8 cellular contexts compared by ENCODE assay signal in the genomic region with DNA sequence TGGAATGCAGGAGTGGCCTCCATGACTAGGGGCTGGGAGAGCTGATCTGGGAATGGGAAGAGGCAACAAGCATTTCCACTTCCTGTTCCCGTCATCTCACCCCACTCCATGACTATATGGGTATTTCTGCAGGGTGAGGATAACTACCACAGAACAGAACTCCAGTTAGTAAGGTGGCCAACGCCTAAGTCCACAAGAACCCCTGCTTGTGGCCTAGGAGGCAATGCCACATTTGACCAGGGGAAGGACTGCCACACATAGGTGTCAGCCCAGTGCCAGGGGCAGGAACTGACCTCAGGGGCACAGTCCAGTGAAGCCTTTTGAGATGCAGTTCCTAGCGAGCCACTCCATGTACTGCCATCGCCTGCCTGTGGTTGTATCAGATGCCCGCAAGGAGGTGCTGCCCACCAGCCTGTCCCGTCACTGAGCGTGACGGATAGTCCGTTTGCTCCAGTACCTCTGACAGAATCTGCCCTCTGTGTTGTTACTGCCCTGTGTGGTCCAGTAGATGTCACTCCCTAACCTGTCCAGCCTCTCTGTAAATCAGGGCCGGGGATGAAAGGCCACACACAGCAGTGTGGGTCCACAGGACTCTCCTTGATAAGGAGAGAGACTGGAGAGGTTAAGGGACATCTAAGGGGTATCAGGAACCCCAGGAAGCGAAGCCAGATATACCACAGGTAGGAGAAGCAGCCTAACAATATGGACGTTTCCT. TPM values are rescaled to one million over a fixed set of nuclear protein-coding genes. Genes with fewer than 3 reads are reported as not detected.
A peak's percentile ranks its signal among the peaks of the same experiment; 100 is the strongest.
DNase-seq lines count a peak whose midpoint lies in the region; ATAC-seq and TF ChIP-seq lines count a peak whose summit lies in the region.

No MANE protein-coding gene starts in this region.

- peaks cover 8 to 30% (median 10%) of the 10 kb centered on the region in 3 donors for H3K4me1 ChIP-seq in esophagus squamous epithelium

- H3K27me3 ChIP-seq in esophagus squamous epithelium, result no peaks in the 10 kb centered on the region

- DNase-seq in AG04449 (ENCODE audit: low read depth, low spot score) (no peak), NCI-H2227 treated with DMSO at 0.1 percent for 48 hours (lab: John Stamatoyannopoulos, UW) (peak; percentile 7), esophagus squamous epithelium (lab: John Stamatoyannopoulos, UW) (no peak), GOT3 (lab: John Stamatoyannopoulos, UW) (no peak)
- peak; percentile 32 for DNase-seq in activated CD4-positive, alpha-beta T cell treated with anti-CD3 and anti-CD28 coated beads, Interleukin-2, amount 50 U/mL, for 1 hour
- DNase-seq in natural killer cell treated with Interleukin-12 subunit alpha and Interleukin-12 subunit beta and Interleukin-15 and Interleukin-18, amount 100 ng/mL, for 72 hours (ENCODE audit: low spot score), result no peak

- no peaks in the 10 kb centered on the region for H3K9me3 Mint-ChIP-seq in natural killer cell treated with Interleukin-12 subunit alpha and Interleukin-12 subunit beta and Interleukin-15 and Interleukin-18, amount 100 ng/mL, for 72 hours

- no peak overlapping the region for H3K27ac ChIP-seq in esophagus squamous epithelium

- peaks cover 10 to 14% of the 10 kb centered on the region in 2 donors for H3K4me1 Mint-ChIP-seq in natural killer cell treated with Interleukin-12 subunit alpha and Interleukin-12 subunit beta and Interleukin-15 and Interleukin-18, amount 100 ng/mL, for 72 hours (ENCODE audit: low read depth in 2 of 2)

- TF ChIP-seq CTCF in AG04449 (IDR thresholded peaks at IDR 0.05; ENCODE audit: insufficient read depth, low read length, missing control alignments), result peak; percentile 83
- TF ChIP-seq CTCF in esophagus squamous epithelium (IDR thresholded peaks at IDR 0.05), result peak; percentile 49 to 75 (median 56)

- peaks cover 0 to 11% of the 10 kb centered on the region in 2 donors for H3K27me3 Mint-ChIP-seq in natural killer cell treated with Interleukin-12 subunit alpha and Interleukin-12 subunit beta and Interleukin-15 and Interleukin-18, amount 100 ng/mL, for 72 hours

- H3K4me3 Mint-ChIP-seq in natural killer cell treated with Interleukin-12 subunit alpha and Interleukin-12 subunit beta and Interleukin-15 and Interleukin-18, amount 100 ng/mL, for 72 hours, result no peak overlapping the region

- WGBS in esophagus squamous epithelium, 2 donors, result 27 to 35% methylated on average over 4 to 9 of the region's 12 CpGs

- H3K36me3 Mint-ChIP-seq in natural killer cell treated with Interleukin-12 subunit alpha and Interleukin-12 subunit beta and Interleukin-15 and Interleukin-18, amount 100 ng/mL, for 72 hours, result no peaks in the 10 kb centered on the region

- ATAC-seq in GM18511 (IDR thresholded peaks at IDR 0.05; ENCODE audit: unreplicated experiment), result peak; percentile 55
- ATAC-seq in natural killer cell treated with Interleukin-12 subunit alpha and Interleukin-12 subunit beta and Interleukin-15 and Interleukin-18, amount 100 ng/mL, for 72 hours, result peak; percentile 39 to 46
- ATAC-seq in GM21529 (IDR thresholded peaks at IDR 0.05; ENCODE audit: unreplicated experiment), result no peak

- H3K4me3 ChIP-seq in AG04449 (ENCODE audit: low read depth, low read length) (no peak overlapping the region), esophagus squamous epithelium (no peak overlapping the region)

- no peaks in the 10 kb centered on the region for H3K36me3 ChIP-seq in esophagus squamous epithelium

- no peak for TF ChIP-seq POLR2A in esophagus squamous epithelium (IDR thresholded peaks at IDR 0.05)

- intact Hi-C loops in esophagus squamous epithelium (cut with DNase I), result no loop called here

- CTCF ChIA-PET in AG04449 (lab: Yijun Ruan, JAX), result interaction anchor here (0.6 to 4.9 kb wide), 25 partner anchors 7 to 346 kb away, joined by 3 to 81 read pairs (median 5); a partner anchor contains a TSS

- POLR2A ChIA-PET in AG04449 (lab: Yijun Ruan, JAX), result no interaction called here

- H3K9me3 ChIP-seq in esophagus squamous epithelium, result no peaks in the 10 kb centered on the region

- H3K27ac Mint-ChIP-seq in natural killer cell treated with Interleukin-12 subunit alpha and Interleukin-12 subunit beta and Interleukin-15 and Interleukin-18, amount 100 ng/mL, for 72 hours, result no peak overlapping the region

RNA-seq across cellular contexts. Expression of a gene that starts 3.5 kb away (rescaled TPM):
- total RNA-seq in esophagus squamous epithelium, result 10 to 100 TPM; 12.8 to 21.0 (median 17.8) TPM
- total RNA-seq in natural killer cell treated with Interleukin-12 subunit alpha and Interleukin-12 subunit beta and Interleukin-15 and Interleukin-18, amount 100 ng/mL, for 72 hours, result 10 to 100 TPM; 17.8 to 18.5 TPM

RNA-seq across cellular contexts. Expression of a gene that starts 12.2 kb away (rescaled TPM):
- not detected for total RNA-seq in esophagus squamous epithelium
- total RNA-seq in natural killer cell treated with Interleukin-12 subunit alpha and Interleukin-12 subunit beta and Interleukin-15 and Interleukin-18, amount 100 ng/mL, for 72 hours, result not detected

RNA-seq across cellular contexts. Expression of a gene that starts 34.8 kb away (rescaled TPM):
- 10 to 100 TPM in 2 of 4 donors, 1 to 10 TPM in 2; 2.8 to 32.4 (median 8.9) TPM for total RNA-seq in esophagus squamous epithelium
- total RNA-seq in natural killer cell treated with Interleukin-12 subunit alpha and Interleukin-12 subunit beta and Interleukin-15 and Interleukin-18, amount 100 ng/mL, for 72 hours, result not detected

RNA-seq across cellular contexts. Expression of a gene that starts 43.3 kb away (rescaled TPM):
- total RNA-seq in esophagus squamous epithelium, result 10 to 100 TPM; 41.3 to 67.3 (median 59.6) TPM
- 10 to 100 TPM; 39.1 to 67.9 TPM for total RNA-seq in natural killer cell treated with Interleukin-12 subunit alpha and Interleukin-12 subunit beta and Interleukin-15 and Interleukin-18, amount 100 ng/mL, for 72 hours

RNA-seq across cellular contexts. Expression of a gene that starts 43.6 kb away (rescaled TPM):
- not detected for total RNA-seq in esophagus squamous epithelium
- total RNA-seq in natural killer cell treated with Interleukin-12 subunit alpha and Interleukin-12 subunit beta and Interleukin-15 and Interleukin-18, amount 100 ng/mL, for 72 hours, result not detected

Comparison
In these comparisons a context has a peak if more than half of its experiments do, and no peak if none do; other contexts are left out.
1. DNase-seq: peak in NCI-H2227 treated with DMSO at 0.1 percent for 48 hours (single experiment) and activated CD4-positive, alpha-beta T cell treated with anti-CD3 and anti-CD28 coated beads, Interleukin-2, amount 50 U/mL, for 1 hour (single experiment); none in AG04449 (single experiment), esophagus squamous epithelium (single experiment), natural killer cell treated with Interleukin-12 subunit alpha and Interleukin-12 subunit beta and Interleukin-15 and Interleukin-18, amount 100 ng/mL, for 72 hours (single experiment) and GOT3 (single experiment).